24 cellular contexts compared by ENCODE assay signal in the genomic region with DNA sequence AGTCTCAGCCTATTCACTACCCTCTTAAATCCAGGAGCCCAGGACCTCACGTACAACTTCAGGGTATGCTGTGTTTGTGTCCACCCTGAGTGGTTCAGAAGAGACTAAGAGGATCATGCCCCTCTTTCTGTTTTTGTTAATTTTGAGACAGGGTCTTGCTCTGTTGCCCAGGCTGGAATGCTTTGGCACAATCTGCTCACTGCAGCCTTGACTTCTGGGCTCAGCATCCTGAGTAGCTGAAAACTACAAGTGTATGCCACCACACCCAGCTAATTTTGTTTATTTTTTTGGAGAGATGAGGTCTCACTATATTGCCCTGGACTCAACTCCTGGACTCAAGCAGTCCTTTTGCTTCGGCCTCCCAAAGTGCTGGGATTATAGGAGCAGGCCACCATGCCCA.
"Had no signal": no experiment of that assay in that cellular context is flagged by ENCODE, and none has a peak within 500 bp of the region (broad histone marks: within the 10 kb centered on the region; RNA-seq: fewer than 3 reads in every experiment).

No MANE protein-coding gene starts in this region.

- H2AFZ ChIP-seq: neural progenitor cell had no signal

- H3K27ac Mint-ChIP-seq: dendritic cell treated with granulocyte-macrophage colony-stimulating factor and Interleukin-4, amounts not matched to agents 40 ng/mL and 50 ng/mL, for 4 days; immature natural killer cell; memory B cell; mesothelial cell of epicardium; natural killer cell; progenitor cell of endocrine pancreas had no signal

- H3K36me3 Mint-ChIP-seq: immature natural killer cell, memory B cell, mesothelial cell of epicardium, natural killer cell, neural progenitor cell had no signal

- H3K9me3 Mint-ChIP-seq: dendritic cell treated with granulocyte-macrophage colony-stimulating factor and Interleukin-4, amounts not matched to agents 40 ng/mL and 50 ng/mL, for 4 days; immature natural killer cell; memory B cell; natural killer cell; neural progenitor cell had no signal

- H3K4me1 Mint-ChIP-seq: immature natural killer cell, natural killer cell had no signal

- H3K36me3 ChIP-seq: esophagus squamous epithelium, gastroesophageal sphincter, left lung, lower lobe of right lung, neural progenitor cell, ovary, spleen, tibial artery, upper lobe of left lung had no signal

- ATAC-seq: natural killer cell had no signal

- H3K27ac ChIP-seq: left lung, neural progenitor cell, ovary, spleen, upper lobe of left lung had no signal

- H3K4me2 ChIP-seq: neural progenitor cell had no signal

- H3K27me3 ChIP-seq: esophagus squamous epithelium, gastroesophageal sphincter, left lung, neural progenitor cell, ovary, spleen, tibial artery, upper lobe of left lung, uterus had no signal

- H3K4me1 ChIP-seq: left lung, lower lobe of right lung, spleen, uterus had no signal

- H3K9ac ChIP-seq: neural progenitor cell had no signal

- H3K27me3 Mint-ChIP-seq: dendritic cell treated with granulocyte-macrophage colony-stimulating factor and Interleukin-4, amounts not matched to agents 40 ng/mL and 50 ng/mL, for 4 days; progenitor cell of endocrine pancreas had no signal

- H3K4me3 ChIP-seq: esophagus squamous epithelium, gastroesophageal sphincter, left lung, lower lobe of right lung, neural progenitor cell, ovary, spleen, tibial artery, upper lobe of left lung, uterus had no signal

- FAIRE-seq: colon, keratinocyte had no signal

- H3K4me3 Mint-ChIP-seq: dendritic cell treated with granulocyte-macrophage colony-stimulating factor and Interleukin-4, amounts not matched to agents 40 ng/mL and 50 ng/mL, for 4 days; immature natural killer cell; memory B cell; mesothelial cell of epicardium; natural killer cell; neural progenitor cell had no signal

- H3K9me3 ChIP-seq: esophagus squamous epithelium, gastroesophageal sphincter, left lung, lower lobe of right lung, ovary, spleen, tibial artery, upper lobe of left lung, uterus had no signal

- DNase-seq: esophagus squamous epithelium; glutamatergic neuron; immature natural killer cell; lower lobe of right lung; natural killer cell; nucleus accumbens; ovary; spleen; stimulated activated CD4-positive, alpha-beta T cell treated with anti-CD3 and anti-CD28 coated beads, Interleukin-15, amount 100 ng/mL, for 24 hours; stimulated activated CD4-positive, alpha-beta T cell treated with anti-CD3 and anti-CD28 coated beads, Interleukin-1b, Interleukin-23, amount 100 ng/mL, for 48 hours; stimulated activated CD4-positive, alpha-beta T cell treated with anti-CD3 and anti-CD28 coated beads, Interleukin-4, amount 100 ng/mL, for 24 hours; stimulated activated naive CD4-positive, alpha-beta T cell treated with Interleukin-2 at 50 U/mL for 16 hours; tibial artery; upper lobe of left lung had no signal
